1 cellular context compared by ENCODE assay signal in genomic region chr7:130296221-130296951, GRCh38.
TF ChIP-seq lines count a peak whose summit lies in the region.

No MANE protein-coding gene starts in this region.

TF ChIP-seq in K562, 482 proteins besides CTCF, POLR2A, EP300 and RAD21:
- TF ChIP-seq CEBPB (tag; IDR thresholded peaks at IDR 0.05) (peak; percentile 25; the same call in 1 of the 2 replicates), CEBPG (CRISPR knock-in tag; IDR thresholded peaks at IDR 0.05) (no peak), CEBPG (tag; conservative IDR thresholded peaks at IDR 0.05 in 1 of 2, IDR thresholded peaks at IDR 0.05 in 1 of 2) (peak; percentile 59 to 71), ZBTB5 (IDR thresholded peaks at IDR 0.05) (no peak), PHTF2 (CRISPR knock-in tag; IDR thresholded peaks at IDR 0.05) (no peak), CTCFL (IDR thresholded peaks at IDR 0.05; ENCODE audit: borderline replicate concordance, insufficient read depth, low read depth, low read length, poor library complexity, severe bottlenecking) (no peak), ATF3 (IDR thresholded peaks at IDR 0.05) (peak; percentile 64; the same call in 1 of the 2 replicates), ATF3 (CRISPR knock-in tag; conservative IDR thresholded peaks at IDR 0.05) (no peak), TCF7L2 (IDR thresholded peaks at IDR 0.05; ENCODE audit: low read depth, low read length) (no peak), NFRKB (IDR thresholded peaks at IDR 0.05; ENCODE audit: low read depth) (no peak)
